30 cellular contexts compared by ENCODE assay signal in genomic region chr19:31423896-31424295, GRCh38.
"Had no signal": no experiment of that assay in that cellular context is flagged by ENCODE, and none has a peak within 500 bp of the region (broad histone marks: within the 10 kb centered on the region; RNA-seq: fewer than 3 reads in every experiment).

No MANE protein-coding gene starts in this region.

- H3K9me3 Mint-ChIP-seq: natural killer cell treated with Interleukin-12 subunit alpha and Interleukin-12 subunit beta and Interleukin-15 and Interleukin-18, amount 100 ng/mL, for 72 hours; neural progenitor cell; stimulated activated naive CD8-positive, alpha-beta T cell treated with anti-CD3 and anti-CD28 coated beads, Interleukin-15, Interleukin-2, amounts not matched to agents 100 ng/mL and 50 ng/mL, for 24 hours had no signal

- H3K4me3 Mint-ChIP-seq: naive thymus-derived CD8-positive, alpha-beta T cell; natural killer cell treated with Interleukin-12 subunit alpha and Interleukin-12 subunit beta and Interleukin-15 and Interleukin-18, amount 100 ng/mL, for 72 hours; neural progenitor cell; stimulated activated memory B cell treated with anti-CD40 and anti-IgM and Interleukin-4, amounts not matched to agents 10 μg/mL and 1 μg/mL and 100 μg/mL, for 72 hours; stimulated activated naive CD8-positive, alpha-beta T cell treated with anti-CD3 and anti-CD28 coated beads, Interleukin-15, Interleukin-2, amounts not matched to agents 100 ng/mL and 50 ng/mL, for 24 hours had no signal

- H3K9ac ChIP-seq: neural progenitor cell, parathyroid adenoma had no signal

- H3K4me2 ChIP-seq: smooth muscle cell had no signal

- H3K9me3 ChIP-seq: ovary, psoas muscle, spleen, stomach, thoracic aorta, thyroid gland, tibial nerve, upper lobe of left lung, vagina had no signal

- FAIRE-seq: urothelium cell line had no signal

- H3K27me3 ChIP-seq: ovary, thyroid gland, upper lobe of left lung, vagina had no signal

- H3K27ac Mint-ChIP-seq: natural killer cell treated with Interleukin-12 subunit alpha and Interleukin-12 subunit beta and Interleukin-15 and Interleukin-18, amount 100 ng/mL, for 72 hours; neural progenitor cell; progenitor cell of endocrine pancreas; stimulated activated memory B cell treated with anti-CD40 and anti-IgM and Interleukin-4, amounts not matched to agents 10 μg/mL and 1 μg/mL and 100 μg/mL, for 72 hours; stimulated activated naive CD8-positive, alpha-beta T cell treated with anti-CD3 and anti-CD28 coated beads, Interleukin-15, Interleukin-2, amounts not matched to agents 100 ng/mL and 50 ng/mL, for 24 hours had no signal

- H3K27ac ChIP-seq: neural progenitor cell, ovary, parathyroid adenoma, psoas muscle, skin epidermis, spleen, stomach, thoracic aorta, thyroid gland, tibial nerve, upper lobe of left lung, vagina had no signal

- H3K4me1 Mint-ChIP-seq: naive thymus-derived CD8-positive, alpha-beta T cell; stimulated activated memory B cell treated with anti-CD40 and anti-IgM and Interleukin-4, amounts not matched to agents 10 μg/mL and 1 μg/mL and 100 μg/mL, for 72 hours had no signal

- H3K36me3 Mint-ChIP-seq: naive thymus-derived CD8-positive, alpha-beta T cell; natural killer cell treated with Interleukin-12 subunit alpha and Interleukin-12 subunit beta and Interleukin-15 and Interleukin-18, amount 100 ng/mL, for 72 hours; neural progenitor cell; stimulated activated memory B cell treated with anti-CD40 and anti-IgM and Interleukin-4, amounts not matched to agents 10 μg/mL and 1 μg/mL and 100 μg/mL, for 72 hours had no signal

- H2AFZ ChIP-seq: neural progenitor cell, parathyroid adenoma had no signal

- H3K4me1 ChIP-seq: parathyroid adenoma, psoas muscle, spleen, stomach, tibial nerve, upper lobe of left lung, vagina had no signal

- H3K4me3 ChIP-seq: neural progenitor cell, ovary, psoas muscle, skin epidermis, smooth muscle cell, spleen, stomach, thoracic aorta, thyroid gland, tibial nerve, vagina had no signal

- DNase-seq: naive thymus-derived CD8-positive, alpha-beta T cell; occipital lobe; ovary; posterior cingulate gyrus; psoas muscle; right cardiac atrium; spleen; stimulated activated CD4-positive, alpha-beta T cell treated with anti-CD3 and anti-CD28 coated beads, Interleukin-12 subunit alpha, Interleukin-12 subunit beta, amount 100 ng/mL, for 4 hours; stimulated activated CD4-positive, alpha-beta T cell treated with anti-CD3 and anti-CD28 coated beads, Interleukin-1b, Interleukin-23, amount 100 ng/mL, for 48 hours; stimulated activated CD4-positive, alpha-beta T cell treated with anti-CD3 and anti-CD28 coated beads, Interleukin-4, amount 100 ng/mL, for 1 hour; stimulated activated CD4-positive, alpha-beta T cell treated with anti-CD3 and anti-CD28 coated beads, Interleukin-4, amount 100 ng/mL, for 4 hours; stimulated activated CD8-positive, alpha-beta memory T cell treated with anti-CD3 and anti-CD28 coated beads, Interleukin-4, amount 100 ng/mL, for 48 hours; stimulated activated naive CD4-positive, alpha-beta T cell; stomach; thyroid gland; trophoblast cell had no signal

- ATAC-seq: naive thymus-derived CD8-positive, alpha-beta T cell; natural killer cell treated with Interleukin-12 subunit alpha and Interleukin-12 subunit beta and Interleukin-15 and Interleukin-18, amount 100 ng/mL, for 72 hours; psoas muscle; right cardiac atrium; sciatic nerve; stimulated activated memory B cell treated with anti-CD40 and anti-IgM and Interleukin-4, amounts not matched to agents 10 μg/mL and 1 μg/mL and 100 μg/mL, for 72 hours had no signal

- H3K36me3 ChIP-seq: neural progenitor cell, ovary, spleen, stomach, thoracic aorta, thyroid gland, tibial nerve, upper lobe of left lung, vagina had no signal

- H3K79me2 ChIP-seq: parathyroid adenoma had no signal

- H3K27me3 Mint-ChIP-seq: stimulated activated memory B cell treated with anti-CD40 and anti-IgM and Interleukin-4, amounts not matched to agents 10 μg/mL and 1 μg/mL and 100 μg/mL, for 72 hours had no signal
